In genomic region chr6:123803456-123803861, GRCh38 we compare ENCODE assay signal across 8 cellular contexts. TPM values are rescaled to one million over a fixed set of nuclear protein-coding genes. Genes with fewer than 3 reads are reported as not detected.
DNase-seq lines count a peak whose midpoint lies in the region; ATAC-seq, FAIRE-seq and TF ChIP-seq lines count a peak whose summit lies in the region.

No MANE protein-coding gene starts in this region.

- H3K27me3 ChIP-seq in BLaER1, result peaks cover 39% of the 10 kb centered on the region
- no peaks in the 10 kb centered on the region for H3K27me3 ChIP-seq in KMS-11 (ENCODE audit: insufficient read depth, low read depth)
- peaks cover 17 to 25% of the 10 kb centered on the region in 2 experiments for H3K27me3 ChIP-seq in endothelial cell of umbilical vein (ENCODE audit: control insufficient read depth in 2 of 2, insufficient read depth in 2 of 2, low read length in 2 of 2)
- peaks cover 69% of the 10 kb centered on the region for H3K27me3 ChIP-seq in neutrophil

- H3K9ac ChIP-seq in BLaER1, result peak overlapping the region; percentile 48; the same call in 1 of the 2 replicates
- no peak overlapping the region for H3K9ac ChIP-seq in KMS-11
- no peak overlapping the region for H3K9ac ChIP-seq in endothelial cell of umbilical vein (replicated peaks; ENCODE audit: extremely low read depth, insufficient read depth, low read length)

- dilution Hi-C loops in endothelial cell of umbilical vein (cut with MboI; ENCODE audit: extremely low pct_ligation_motif_present, low sequenced_read_pairs), result no loop called here

- no TSS peak for BruUV-seq in endothelial cell of umbilical vein (replicated peaks; lab: Mats Ljungman, UMichigan)

- H3K79me2 ChIP-seq in KMS-11 (ENCODE audit: insufficient read depth, low read depth) (no peaks in the 10 kb centered on the region), endothelial cell of umbilical vein (ENCODE audit: control insufficient read depth, insufficient read depth, low read length) (no peaks in the 10 kb centered on the region)

- peak overlapping the region; percentile 73 for H2AFZ ChIP-seq in KMS-11 (ENCODE audit: low read depth)
- peak overlapping the region; percentile 77 for H2AFZ ChIP-seq in endothelial cell of umbilical vein (ENCODE audit: low read depth, low read length)

- CTCF ChIA-PET in endothelial cell of umbilical vein (lab: Charles Lee), result interaction anchor here (0.8 to 4.4 kb wide), 20 partner anchors 9 to 1053 kb away, joined by 3 to 94 read pairs (median 6); no protein-coding TSS in a partner anchor

- peak overlapping the region; percentile 98 for H3K4me2 ChIP-seq in BLaER1
- H3K4me2 ChIP-seq in KMS-11, result peak overlapping the region; percentile 57; the same call in 1 of the 2 replicates
- H3K4me2 ChIP-seq in endothelial cell of umbilical vein (ENCODE audit: insufficient read depth, low read length), result peak overlapping the region; percentile 85

- no peaks in the 10 kb centered on the region for H3K36me3 ChIP-seq in BLaER1
- H3K36me3 ChIP-seq in KMS-11 (ENCODE audit: insufficient read depth), result no peaks in the 10 kb centered on the region
- H3K36me3 ChIP-seq in endothelial cell of umbilical vein (ENCODE audit: control insufficient read depth in 2 of 2, extremely low read depth in 1 of 2, insufficient read depth in 2 of 2, low read length in 2 of 2), result no peaks in the 10 kb centered on the region
- H3K36me3 ChIP-seq in neutrophil, result no peaks in the 10 kb centered on the region

- TF ChIP-seq CTCF in GM20000 (IDR thresholded peaks at IDR 0.05; ENCODE audit: extremely low read depth, missing control alignments) (no peak), KMS-11 (conservative IDR thresholded peaks at IDR 0.05; ENCODE audit: low read depth, low read length) (no peak), endothelial cell of umbilical vein (IDR thresholded peaks at IDR 0.05; ENCODE audit: extremely low read depth in 1 of 2, insufficient read depth in 1 of 2, low read depth in 1 of 2, low read length in 2 of 2) (no peak), neutrophil (IDR thresholded peaks at IDR 0.05) (no peak)

- FAIRE-seq in endothelial cell of umbilical vein (lab: Jason Lieb, UNC) (no peak), H54 (lab: Jason Lieb, UNC) (no peak)

- H4K20me1 ChIP-seq in BLaER1, result no peaks in the 10 kb centered on the region
- no peaks in the 10 kb centered on the region for H4K20me1 ChIP-seq in KMS-11 (ENCODE audit: insufficient read depth)
- no peaks in the 10 kb centered on the region for H4K20me1 ChIP-seq in endothelial cell of umbilical vein (replicated peaks; ENCODE audit: control insufficient read depth, extremely low read depth, insufficient read depth, low read length)

- DNase-seq in GM20000 (ENCODE audit: low spot score) (peak; percentile 39), endothelial cell of umbilical vein (ENCODE audit: low read depth, low spot score) (no peak), COR-L47 (lab: John Stamatoyannopoulos, UW) (no peak), H54 (ENCODE audit: insufficient read length, low spot score) (no peak), sciatic nerve (ENCODE audit: low spot score) (no peak)

- no peak for ATAC-seq in sciatic nerve

- H3K27ac ChIP-seq in BLaER1 (no peak overlapping the region), KMS-11 (no peak overlapping the region), endothelial cell of umbilical vein (ENCODE audit: insufficient read depth, low read depth, low read length) (no peak overlapping the region), neutrophil (no peak overlapping the region)

- no peak for TF ChIP-seq POLR2A in endothelial cell of umbilical vein (IDR thresholded peaks at IDR 0.05; ENCODE audit: low read depth, low read length)
- no peak for TF ChIP-seq POLR2A in H54 (IDR thresholded peaks at IDR 0.05; ENCODE audit: low read depth, low read length)

- H3K4me3 ChIP-seq in BLaER1 (peak overlapping the region; percentile 77), KMS-11 (IDR thresholded peaks at IDR 0.05; ENCODE audit: insufficient read depth, low read depth, low read length) (no peak overlapping the region), endothelial cell of umbilical vein (replicated peaks in 1 of 3; ENCODE audit: insufficient read depth in 1 of 3, low read depth in 1 of 3, low read length in 3 of 3) (peak overlapping the region; percentile 36 to 68 (median 56)), neutrophil (ENCODE audit: low read depth in 1 of 2, low read length in 1 of 2) (peak overlapping the region; percentile 54 to 68)

- intact Hi-C loops in endothelial cell of umbilical vein (cut with micrococcal nuclease), result loop anchor here (2.0 to 10.0 kb wide), 3 partner anchors 421 to 955 kb away; no protein-coding TSS in a partner anchor
- intact Hi-C loops in sciatic nerve (cut with DNase I), result no loop called here

- POLR2A ChIA-PET in endothelial cell of umbilical vein (lab: Charles Lee), result no interaction called here

- H3K9me1 ChIP-seq in endothelial cell of umbilical vein (replicated peaks; ENCODE audit: control insufficient read depth, extremely low read depth, insufficient read depth, low read length), result no peaks in the 10 kb centered on the region

- H3K4me1 ChIP-seq in BLaER1 (0 out of 2 replicates have a peak, but pooled peaks cover 4% of the 10 kb centered on the region), KMS-11 (ENCODE audit: low read depth, poor library complexity, severe bottlenecking) (peaks cover 10% of the 10 kb centered on the region), endothelial cell of umbilical vein (ENCODE audit: control insufficient read depth, extremely low read depth, insufficient read depth, low read length) (peaks cover 9% of the 10 kb centered on the region), neutrophil (ENCODE audit: control insufficient read depth in 1 of 2, insufficient read depth in 1 of 2, low read depth in 1 of 2, low read length in 1 of 2) (peaks cover 12 to 16% of the 10 kb centered on the region in 2 experiments)

- H3K9me3 ChIP-seq in BLaER1 (no peaks in the 10 kb centered on the region), endothelial cell of umbilical vein (replicated peaks; ENCODE audit: control insufficient read depth, insufficient read depth, low read length) (no peaks in the 10 kb centered on the region), neutrophil (no peaks in the 10 kb centered on the region)

TF ChIP-seq in endothelial cell of umbilical vein, 7 proteins besides CTCF, POLR2A, EP300 and RAD21:
- TF ChIP-seq EZH2 (IDR thresholded peaks at IDR 0.05; ENCODE audit: borderline replicate concordance, low read depth, low read length, severe bottlenecking) (no peak), MAX (IDR thresholded peaks at IDR 0.05; ENCODE audit: insufficient read depth, insufficient read length) (no peak), JUN (IDR thresholded peaks at IDR 0.05; ENCODE audit: borderline replicate concordance, insufficient read depth, insufficient read length, low read depth) (no peak), FOS (IDR thresholded peaks at IDR 0.05; ENCODE audit: borderline replicate concordance, insufficient read depth, low read length) (no peak), MYC (IDR thresholded peaks at IDR 0.05; ENCODE audit: low read depth, low read length) (no peak), GATA2 (IDR thresholded peaks at IDR 0.05; ENCODE audit: insufficient read depth, insufficient read length, low read depth, low read length) (no peak), POLR2AphosphoS5 (IDR thresholded peaks at IDR 0.05; ENCODE audit: insufficient read depth, low read depth, low read length) (no peak)

RNA-seq across cellular contexts. Expression of gene NKAIN2, which starts 0.2 kb away (rescaled TPM):
- total RNA-seq in endothelial cell of umbilical vein (2.1 TPM in 1 of 2 replicates, not detected in the other), sciatic nerve (48.4 TPM)
- polyA plus RNA-seq in endothelial cell of umbilical vein, result 0.03 and 0.08 TPM in 2 replicates
- polyA plus RNA-seq in endothelial cell of umbilical vein (2011; cell fraction: cytosol; rRNA removed), result 0.03 TPM in 1 of 2 replicates, not detected in the other
- polyA plus RNA-seq in endothelial cell of umbilical vein (2011; cell fraction: nucleus; rRNA removed), result not detected in 2 replicates
- polyA plus RNA-seq in endothelial cell of umbilical vein (2012), result not detected in 2 replicates
- polyA minus RNA-seq in endothelial cell of umbilical vein, result 0.13 TPM in 1 of 2 replicates, not detected in the other
- not detected for polyA minus RNA-seq in endothelial cell of umbilical vein (2011; cell fraction: cytosol; rRNA and poly(A)+ RNA removed)
- polyA minus RNA-seq in endothelial cell of umbilical vein (2011; cell fraction: nucleus; rRNA and poly(A)+ RNA removed), result 0.38 TPM in 1 of 2 replicates, not detected in the other

Comparison
In these comparisons a context has a peak if more than half of its experiments do, and no peak if none do; other contexts are left out.
1. RNA of gene NKAIN2, which starts 0.2 kb away (total RNA-seq): 48.4 TPM in sciatic nerve (single experiment); 2.1 TPM in endothelial cell of umbilical vein; every median in the first group is over 10 times any median in the second.
2. Peak in every context shown above with its lines, with median percentiles within 50 percentile points of each other: H3K4me2 ChIP-seq.